ENCODE assay signal across 10 cellular contexts in genomic region chr7:100768784-100769183, GRCh38. TPM values are rescaled to one million over a fixed set of nuclear protein-coding genes. Genes with fewer than 3 reads are reported as not detected.
"Had no signal": no experiment of that assay in that cellular context is flagged by ENCODE, and none has a peak within 500 bp of the region (broad histone marks: within the 10 kb centered on the region; RNA-seq: fewer than 3 reads in every experiment).

No MANE protein-coding gene starts in this region.

- FAIRE-seq: HTR-8/SVneo had no signal

- H3K4me1 ChIP-seq: HAP-1 had no signal

- DNase-seq: GOT3, H7, IMR-90, KBM-7 had no signal

- H3K9me3 ChIP-seq: HAP-1 had no signal

- H3K36me3 ChIP-seq: HAP-1 had no signal

- H3K4me3 ChIP-seq: HAP-1 had no signal

- H3K4me2 ChIP-seq: KMS-11 had no signal

- H3K27ac ChIP-seq: KMS-11 had no signal

- H3K9ac ChIP-seq: KMS-11 had no signal

- ATAC-seq: HCT116 had no signal

RNA-seq across cellular contexts. Expression of gene ZAN, which starts 35.4 kb away (rescaled TPM):
- total RNA-seq: H4, HT-29, IMR-90 had no signal

RNA-seq across cellular contexts. Expression of gene EPO, which starts 48.5 kb away (rescaled TPM):
- total RNA-seq: H4, H7, HT-29, IMR-90 had no signal
